Comparison of ENCODE assay signal across 8 cellular contexts in the genomic region with DNA sequence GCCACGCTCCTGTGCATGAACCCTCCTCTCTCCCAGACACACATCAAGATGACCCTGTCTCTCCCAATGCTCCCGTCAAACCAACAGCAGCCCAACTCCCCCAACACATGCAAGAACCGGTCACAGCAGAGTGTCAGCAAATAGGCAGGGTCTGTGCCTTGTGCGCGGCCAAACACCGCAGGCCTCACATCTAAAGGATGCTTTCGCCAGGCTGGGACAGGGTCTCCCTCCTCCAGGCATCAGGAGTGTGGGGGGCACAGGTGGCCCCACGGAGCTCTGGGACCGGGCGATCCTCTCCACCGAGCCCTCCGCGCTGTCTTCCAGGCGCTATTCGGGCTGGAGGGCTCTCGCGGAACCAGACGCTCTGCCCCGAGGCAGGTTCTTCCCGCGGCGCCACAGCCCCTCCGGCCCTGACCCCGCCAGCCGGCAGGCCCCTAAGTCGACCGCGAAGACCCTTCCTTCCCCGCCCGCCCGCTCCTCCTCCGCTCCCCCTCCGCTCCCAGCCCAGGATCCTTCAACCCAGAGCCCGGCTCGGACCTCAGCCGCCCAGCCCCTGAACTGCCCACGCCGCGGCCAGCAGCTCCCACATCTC. TPM values are rescaled to one million over a fixed set of nuclear protein-coding genes. Genes with fewer than 3 reads are reported as not detected.
A peak's percentile ranks its signal among the peaks of the same experiment; 100 is the strongest.
DNase-seq lines count a peak whose midpoint lies in the region; ATAC-seq and TF ChIP-seq lines count a peak whose summit lies in the region.

No MANE protein-coding gene starts in this region.

- no peak for DNase-seq in DND-41
- DNase-seq in HAP-1 (ENCODE audit: low spot score in 2 of 2), result peak; percentile 28 to 57
- peak; percentile 38 for DNase-seq in NCI-H526 treated with DMSO at 0.1 percent for 48 hours (lab: John Stamatoyannopoulos, UW)
- peak; percentile 30 for DNase-seq in hepatocyte (ENCODE audit: low spot score)
- DNase-seq in putamen (ENCODE audit: low spot score), result peak; percentile 33
- DNase-seq in ureter (ENCODE audit: low spot score), result no peak

- peak overlapping the region; percentile 89 for H2AFZ ChIP-seq in DND-41 (ENCODE audit: low read depth, low read length)
- H2AFZ ChIP-seq in hepatocyte, result peak overlapping the region; percentile 100

- peak; percentile 6 for ATAC-seq in DND-41 (ENCODE audit: insufficient read depth, low read depth)
- no peak for ATAC-seq in GM18873 (IDR thresholded peaks at IDR 0.05; ENCODE audit: low FRiP score, unreplicated experiment)

- peak overlapping the region; percentile 70 for H3K9ac ChIP-seq in DND-41 (ENCODE audit: low read depth, low read length)

- H3K79me2 ChIP-seq in DND-41 (ENCODE audit: insufficient read depth, low read length) (peaks cover 22% of the 10 kb centered on the region), hepatocyte (peaks cover 7% of the 10 kb centered on the region)

- H3K9me3 ChIP-seq in DND-41 (ENCODE audit: insufficient read depth, low read length, severe bottlenecking), result no peaks in the 10 kb centered on the region
- no peaks in the 10 kb centered on the region for H3K9me3 ChIP-seq in HAP-1
- no peaks in the 10 kb centered on the region for H3K9me3 ChIP-seq in hepatocyte (ENCODE audit: low read depth)

- 2% methylated on average over 24 of the region's 39 CpGs for WGBS in hepatocyte (ENCODE audit: low lambda C conversion rate, missing lambda C conversion rate)

- H3K27me3 ChIP-seq in DND-41 (ENCODE audit: insufficient read depth, low read length, poor library complexity) (no peaks in the 10 kb centered on the region), HAP-1 (ENCODE audit: low read depth) (no peaks in the 10 kb centered on the region), hepatocyte (no peaks in the 10 kb centered on the region)

- H3K9me2 ChIP-seq in hepatocyte (replicated peaks; ENCODE audit: insufficient read depth), result no peaks in the 10 kb centered on the region

- in situ Hi-C loops in HAP-1 (cut with MboI; ENCODE audit: low sequenced_read_pairs), result no loop called here

- H3K36me3 ChIP-seq in DND-41 (ENCODE audit: insufficient read depth, low read length) (no peaks in the 10 kb centered on the region), HAP-1 (replicated peaks) (peaks cover 7% of the 10 kb centered on the region; the same call in 1 of the 2 replicates), hepatocyte (replicated peaks; ENCODE audit: insufficient read depth, low read depth) (no peaks in the 10 kb centered on the region)

- peak overlapping the region; percentile 58 for H3K27ac ChIP-seq in DND-41 (ENCODE audit: low read length)
- H3K27ac ChIP-seq in angular gyrus (ENCODE audit: low read depth, low read length), result peak overlapping the region; percentile 74
- H3K27ac ChIP-seq in hepatocyte, result peak overlapping the region; percentile 66

- H3K4me3 ChIP-seq in DND-41 (ENCODE audit: low read depth in 1 of 2, low read length in 2 of 2) (peak overlapping the region; percentile 52 to 73; a peak in 3 of 4 replicates), HAP-1 (peak overlapping the region; percentile 66), hepatocyte (peak overlapping the region; percentile 81)

- H4K20me1 ChIP-seq in DND-41 (ENCODE audit: insufficient read depth, low read length), result no peaks in the 10 kb centered on the region
- no peaks in the 10 kb centered on the region for H4K20me1 ChIP-seq in hepatocyte (ENCODE audit: insufficient read depth, poor library complexity, severe bottlenecking)

- H3K4me1 ChIP-seq in DND-41 (ENCODE audit: insufficient read depth, low read length) (peaks cover 33% of the 10 kb centered on the region), HAP-1 (peaks cover 35% of the 10 kb centered on the region), hepatocyte (ENCODE audit: insufficient read depth) (no peaks in the 10 kb centered on the region)

- no peak for TF ChIP-seq CTCF in DND-41 (IDR thresholded peaks at IDR 0.05; ENCODE audit: borderline replicate concordance, extremely low read depth, low read length, poor library complexity, severe bottlenecking)
- TF ChIP-seq CTCF in hepatocyte (IDR thresholded peaks at IDR 0.05; ENCODE audit: poor library complexity), result no peak

- peak overlapping the region; percentile 96 for H3K4me2 ChIP-seq in DND-41 (ENCODE audit: insufficient read depth, low read length)
- peak overlapping the region; percentile 91 for H3K4me2 ChIP-seq in hepatocyte

RNA-seq across cellular contexts. Expression of gene SERGEF, which starts 0.4 kb away (rescaled TPM):
- 24.8 and 28.7 TPM in 2 replicates for total RNA-seq in hepatocyte
- 21.7 and 26.0 TPM in 2 replicates for polyA plus RNA-seq in hepatocyte
- 46.4 TPM for total RNA-seq in ureter

RNA-seq across cellular contexts. Expression of gene TPH1, which starts 33.7 kb away (rescaled TPM):
- total RNA-seq in hepatocyte, result 0.32 and 0.37 TPM in 2 replicates
- not detected in 2 replicates for polyA plus RNA-seq in hepatocyte
- 1.7 TPM for total RNA-seq in ureter

Comparison
In these comparisons a context has a peak if more than half of its experiments do, and no peak if none do; other contexts are left out.
1. DNase-seq: peak in HAP-1 (2 of 2), NCI-H526 treated with DMSO at 0.1 percent for 48 hours (single experiment), hepatocyte (single experiment) and putamen (single experiment); none in DND-41 (single experiment) and ureter (single experiment).
2. Peak in every context shown above with its lines, with median percentiles within 50 percentile points of each other: H3K27ac ChIP-seq and H3K4me3 ChIP-seq.